In the genomic region with DNA sequence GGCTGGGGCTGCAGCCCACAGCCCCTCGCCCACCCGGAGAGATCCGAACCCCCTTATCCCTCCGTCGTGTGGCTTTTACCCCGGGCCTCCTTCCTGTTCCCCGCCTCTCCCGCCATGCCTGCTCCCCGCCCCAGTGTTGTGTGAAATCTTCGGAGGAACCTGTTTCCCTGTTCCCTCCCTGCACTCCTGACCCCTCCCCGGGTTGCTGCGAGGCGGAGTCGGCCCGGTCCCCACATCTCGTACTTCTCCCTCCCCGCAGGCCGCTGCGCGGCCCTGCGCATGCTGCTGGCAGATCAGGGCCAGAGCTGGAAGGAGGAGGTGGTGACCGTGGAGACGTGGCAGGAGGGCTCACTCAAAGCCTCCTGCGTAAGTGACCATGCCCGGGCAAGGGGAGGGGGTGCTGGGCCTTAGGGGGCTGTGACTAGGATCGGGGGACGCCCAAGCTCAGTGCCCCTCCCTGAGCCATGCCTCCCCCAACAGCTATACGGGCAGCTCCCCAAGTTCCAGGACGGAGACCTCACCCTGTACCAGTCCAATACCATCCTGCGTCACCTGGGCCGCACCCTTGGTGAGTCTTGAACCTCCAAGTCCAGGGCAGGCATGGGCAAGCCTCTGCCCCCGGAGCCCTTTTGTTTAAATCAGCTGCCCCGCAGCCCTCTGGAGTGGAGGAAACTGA, we compare ENCODE assay signal across 9 cellular contexts. TPM values are rescaled to one million over a fixed set of nuclear protein-coding genes. Genes with fewer than 3 reads are reported as not detected.
DNase-seq lines count a peak whose midpoint lies in the region; ATAC-seq and TF ChIP-seq lines count a peak whose summit lies in the region.
"Had no signal": no experiment of that assay in that cellular context is flagged by ENCODE, and none has a peak within 500 bp of the region (broad histone marks: within the 10 kb centered on the region; RNA-seq: fewer than 3 reads in every experiment).

No MANE protein-coding gene starts in this region.

- peaks cover 0 to 37% of the 10 kb centered on the region in 2 donors for H3K36me3 Mint-ChIP-seq in activated naive CD4-positive, alpha-beta T cell treated with anti-CD3 and anti-CD28 coated beads, Interleukin-2, amount 50 U/mL, for 72 hours

- H3K4me3 ChIP-seq in neutrophil (ENCODE audit: low read depth in 1 of 2, low read length in 1 of 2), result peak overlapping the region; percentile 59 to 64

- peaks cover 18% of the 10 kb centered on the region for H3K27me3 ChIP-seq in neutrophil

- H3K27ac ChIP-seq in neutrophil, result peak overlapping the region; percentile 56

- peak; percentile 4 to 35 for ATAC-seq in activated naive CD4-positive, alpha-beta T cell treated with anti-CD3 and anti-CD28 coated beads, Interleukin-2, amount 50 U/mL, for 72 hours
- ATAC-seq in GM18868 (IDR thresholded peaks at IDR 0.05; ENCODE audit: unreplicated experiment) (no peak), GM19467 (IDR thresholded peaks at IDR 0.05; ENCODE audit: unreplicated experiment) (no peak)

- no peaks in the 10 kb centered on the region for H3K9me3 ChIP-seq in neutrophil

- peak; percentile 80 for DNase-seq in activated CD8-positive, alpha-beta memory T cell treated with anti-CD3 and anti-CD28 coated beads for 24 hours
- DNase-seq in activated CD8-positive, alpha-beta memory T cell treated with anti-CD3 and anti-CD28 coated beads, Interleukin-2, amount 50 U/mL, for 48 hours, result no peak
- DNase-seq in NOMO-1 (lab: John Stamatoyannopoulos, UW; ENCODE audit: unreplicated experiment in 2 of 2) (peak; percentile 65 to 77), head of caudate nucleus (peak in 41 of 42 donors; percentile 19 to 80 (median 61))
- peak in 1 of 2 donors; percentile 41 for DNase-seq in activated naive CD4-positive, alpha-beta T cell treated with anti-CD3 and anti-CD28 coated beads, Interleukin-2, amount 50 U/mL, for 72 hours (ENCODE audit: low spot score in 2 of 2)

- intact Hi-C loops in head of caudate nucleus (cut with DNase I), result loop anchor here (2.0 to 10.0 kb wide), 2 partner anchors 22 to 70 kb away; partner anchors contain the start of gene NDUFV1

- peaks cover 7% of the 10 kb centered on the region for H3K36me3 ChIP-seq in neutrophil

- H3K9me3 Mint-ChIP-seq in activated naive CD4-positive, alpha-beta T cell treated with anti-CD3 and anti-CD28 coated beads, Interleukin-2, amount 50 U/mL, for 72 hours, result peaks cover 0 to 18% of the 10 kb centered on the region in 2 donors

- peaks cover 5 to 29% of the 10 kb centered on the region in 2 experiments for H3K4me1 ChIP-seq in neutrophil (ENCODE audit: control insufficient read depth in 1 of 2, insufficient read depth in 1 of 2, low read depth in 1 of 2, low read length in 1 of 2)

- H3K27ac Mint-ChIP-seq in activated naive CD4-positive, alpha-beta T cell treated with anti-CD3 and anti-CD28 coated beads, Interleukin-2, amount 50 U/mL, for 72 hours, result peak overlapping the region; percentile 58 to 94

- no peak for TF ChIP-seq CTCF in neutrophil (IDR thresholded peaks at IDR 0.05)

RNA-seq across cellular contexts. Expression of gene GSTP1, which starts 0.7 kb away (rescaled TPM):
- total RNA-seq in activated naive CD4-positive, alpha-beta T cell treated with anti-CD3 and anti-CD28 coated beads, Interleukin-2, amount 50 U/mL, for 72 hours, result 100 to 1,000 TPM; 247 to 466 TPM

RNA-seq across cellular contexts. Expression of gene NDUFV1, which starts 22.4 kb away (rescaled TPM):
- 100 to 1,000 TPM; 237 to 286 TPM for total RNA-seq in activated naive CD4-positive, alpha-beta T cell treated with anti-CD3 and anti-CD28 coated beads, Interleukin-2, amount 50 U/mL, for 72 hours

RNA-seq across cellular contexts. Expression of gene NUDT8, which starts 45.4 kb away (rescaled TPM):
- 10 to 100 TPM; 27.6 to 37.3 TPM for total RNA-seq in activated naive CD4-positive, alpha-beta T cell treated with anti-CD3 and anti-CD28 coated beads, Interleukin-2, amount 50 U/mL, for 72 hours

RNA-seq across cellular contexts. Expression of gene TBX10, which starts 55.2 kb away (rescaled TPM):
- not detected for total RNA-seq in activated naive CD4-positive, alpha-beta T cell treated with anti-CD3 and anti-CD28 coated beads, Interleukin-2, amount 50 U/mL, for 72 hours
- total RNA-seq: dermis microvascular lymphatic vessel endothelial cell had no signal

Comparison
In these comparisons a context has a peak if more than half of its experiments do, and no peak if none do; other contexts are left out.
1. ATAC-seq: peak in activated naive CD4-positive, alpha-beta T cell treated with anti-CD3 and anti-CD28 coated beads, Interleukin-2, amount 50 U/mL, for 72 hours (2 of 2); none in GM18868 (single experiment) and GM19467 (single experiment).